Comparison of ENCODE assay signal across 8 cellular contexts in the genomic region with DNA sequence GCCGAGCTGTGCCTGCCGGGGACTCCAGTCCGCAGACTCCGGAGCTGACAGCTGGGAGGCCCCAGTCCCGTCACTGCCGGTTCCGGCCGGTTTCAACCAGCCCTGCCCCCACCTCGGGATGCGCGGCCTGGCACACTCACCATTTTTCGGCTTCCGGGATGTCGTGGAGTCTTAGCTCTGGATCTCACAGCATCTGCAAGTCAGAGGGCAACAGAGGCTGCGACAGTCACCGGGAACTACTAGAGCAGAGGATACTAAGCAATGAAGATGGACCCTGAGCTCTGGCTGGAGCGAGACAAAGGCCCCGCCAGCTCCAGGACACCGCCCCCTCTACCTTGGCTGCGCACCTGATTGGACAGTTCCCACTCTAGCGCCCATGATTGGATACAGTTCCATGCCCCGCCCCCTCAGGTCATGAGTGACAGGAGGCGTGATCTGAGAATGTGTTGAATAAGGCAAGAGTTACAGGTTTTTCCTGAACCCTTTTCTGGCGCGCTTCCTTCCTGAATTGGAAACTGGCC. TPM values are rescaled to one million over a fixed set of nuclear protein-coding genes. Genes with fewer than 3 reads are reported as not detected.
DNase-seq lines count a peak whose midpoint lies in the region; ATAC-seq and TF ChIP-seq lines count a peak whose summit lies in the region.

ZNF682 (minus strand) TSS at position 303 of the 521 bp plus-strand sequence; CDS start at position 143, 160 bp downstream.

- peak within 1 kb of the TSS; percentile 81 for H3K27ac ChIP-seq in GM23248
- peak within 1 kb of the TSS; percentile 62 for H3K27ac ChIP-seq in angular gyrus (ENCODE audit: low read depth, low read length)
- peak within 1 kb of the TSS; percentile 65 to 79 for H3K27ac ChIP-seq in right atrium auricular region
- H3K27ac ChIP-seq in upper lobe of right lung, result peak within 1 kb of the TSS; percentile 87

- no peaks in the 10 kb centered on the region for H3K36me3 ChIP-seq in GM23248 (ENCODE audit: low read depth)
- H3K36me3 ChIP-seq in Loucy (ENCODE audit: insufficient read depth, low read length), result no peaks in the 10 kb centered on the region
- no peaks in the 10 kb centered on the region for H3K36me3 ChIP-seq in right atrium auricular region
- H3K36me3 ChIP-seq in upper lobe of right lung, result no peaks in the 10 kb centered on the region

- no peaks in the 10 kb centered on the region for H3K9me3 Mint-ChIP-seq in progenitor cell of endocrine pancreas (ENCODE audit: low read depth)

- no peaks in the 10 kb centered on the region for H3F3A ChIP-seq in GM23248 (ENCODE audit: insufficient read depth)
- H3F3A ChIP-seq in Loucy (ENCODE audit: low read depth), result no peaks in the 10 kb centered on the region

- H3K79me2 ChIP-seq in GM23248 (ENCODE audit: insufficient read depth) (peaks cover 24% of the 10 kb centered on the region), Loucy (ENCODE audit: insufficient read depth, low read length) (peaks cover 46% of the 10 kb centered on the region)

- in situ Hi-C loops in GM23248 (cut with MboI), result no loop called here

- H3K27me3 ChIP-seq in GM23248 (replicated peaks; ENCODE audit: insufficient read depth) (no peaks in the 10 kb centered on the region), Loucy (ENCODE audit: insufficient read depth, low read length, poor library complexity, severe bottlenecking) (peaks cover 6% of the 10 kb centered on the region), right atrium auricular region (no peaks in the 10 kb centered on the region), upper lobe of right lung (no peaks in the 10 kb centered on the region)

- peak within 1 kb of the TSS; percentile 100 for H3K27ac Mint-ChIP-seq in progenitor cell of endocrine pancreas

- H3K4me1 ChIP-seq in GM23248 (ENCODE audit: insufficient read depth) (0 out of 2 replicates have a peak, but pooled peaks cover 4% of the 10 kb centered on the region), Loucy (ENCODE audit: insufficient read depth, low read length, poor library complexity, severe bottlenecking) (peaks cover 21% of the 10 kb centered on the region), right atrium auricular region (peaks cover 0 to 12% of the 10 kb centered on the region in 2 donors), upper lobe of right lung (peaks cover 5% of the 10 kb centered on the region)

- peak; percentile 100 for ATAC-seq in upper lobe of right lung

- 7 to 9% methylated on average over 24 of the region's 25 CpGs for WGBS in GM23248 (ENCODE audit: low coverage in 1 of 2, low lambda C conversion rate in 2 of 2, missing lambda C conversion rate in 2 of 2), 2 experiments

- peak within 1 kb of the TSS; percentile 91 for H3K4me3 Mint-ChIP-seq in progenitor cell of endocrine pancreas (ENCODE audit: low read depth)

- H3K4me2 ChIP-seq in GM23248 (ENCODE audit: unreplicated experiment) (peak within 1 kb of the TSS; percentile 78), Loucy (ENCODE audit: low read depth, low read length, poor library complexity, severe bottlenecking) (peak within 1 kb of the TSS; percentile 92)

- H4K20me1 ChIP-seq in GM23248 (ENCODE audit: insufficient read depth) (no peaks in the 10 kb centered on the region), Loucy (ENCODE audit: insufficient read depth, low read length, poor library complexity, severe bottlenecking) (peaks cover 14% of the 10 kb centered on the region)

- H3K4me1 Mint-ChIP-seq in progenitor cell of endocrine pancreas (ENCODE audit: low read depth), result peaks cover 16% of the 10 kb centered on the region

- intact Hi-C loops in upper lobe of right lung (cut with DNase I), result no loop called here

- H3K9me3 ChIP-seq in GM23248 (ENCODE audit: low read depth) (no peaks in the 10 kb centered on the region), Loucy (ENCODE audit: insufficient read depth, low read depth, low read length) (no peaks in the 10 kb centered on the region), right atrium auricular region (no peaks in the 10 kb centered on the region), upper lobe of right lung (no peaks in the 10 kb centered on the region)

- no peaks in the 10 kb centered on the region for H3K9me2 ChIP-seq in GM23248 (ENCODE audit: insufficient read depth)
- no peaks in the 10 kb centered on the region for H3K9me2 ChIP-seq in Loucy (replicated peaks; ENCODE audit: low read depth, low read length)

- peak within 1 kb of the TSS; percentile 91 for H3K4me3 ChIP-seq in GM23248
- peak within 1 kb of the TSS; percentile 89 for H3K4me3 ChIP-seq in Loucy (ENCODE audit: low read length, poor library complexity, severe bottlenecking)
- H3K4me3 ChIP-seq in right atrium auricular region, result peak within 1 kb of the TSS; percentile 72 to 86
- peak within 1 kb of the TSS; percentile 95 for H3K4me3 ChIP-seq in upper lobe of right lung

- peak within 1 kb of the TSS; percentile 95 for H3K9ac ChIP-seq in GM23248
- H3K9ac ChIP-seq in Loucy (ENCODE audit: low read depth, low read length, poor library complexity, severe bottlenecking), result peak within 1 kb of the TSS; percentile 86

- TF ChIP-seq CTCF in Loucy (conservative IDR thresholded peaks at IDR 0.05; ENCODE audit: low read length), result no peak
- TF ChIP-seq CTCF in right atrium auricular region (IDR thresholded peaks at IDR 0.05), result no peak
- TF ChIP-seq CTCF in progenitor cell of endocrine pancreas (IDR thresholded peaks at IDR 0.05; ENCODE audit: unreplicated experiment), result no peak
- TF ChIP-seq CTCF in upper lobe of right lung (IDR thresholded peaks at IDR 0.05), result no peak

- peak; percentile 95 for DNase-seq in DMS79 treated with DMSO at 0.1 percent for 48 hours (lab: John Stamatoyannopoulos, UW)
- DNase-seq in GM23248, result peak; percentile 99
- peak; percentile 86 to 95 (median 90) for DNase-seq in T-helper 1 cell
- DNase-seq in right atrium auricular region (ENCODE audit: low spot score), result peak; percentile 97
- DNase-seq in progenitor cell of endocrine pancreas (ENCODE audit: low spot score, unreplicated experiment), result peak; percentile 96
- DNase-seq in upper lobe of right lung, result peak; percentile 95

- H3K36me3 Mint-ChIP-seq in progenitor cell of endocrine pancreas (ENCODE audit: insufficient read depth), result peaks cover 2% of the 10 kb centered on the region

- H3K27me3 Mint-ChIP-seq in progenitor cell of endocrine pancreas, result no peaks in the 10 kb centered on the region

- H2AFZ ChIP-seq in GM23248, result peak within 1 kb of the TSS; percentile 91
- H2AFZ ChIP-seq in Loucy (ENCODE audit: low read length), result peak within 1 kb of the TSS; percentile 76

RNA-seq across cellular contexts. Expression of gene ZNF682, which starts in this region (rescaled TPM):
- total RNA-seq in GM23248 (2014; rRNA removed; shearing (Covaris generic)), result 2.4 and 3.0 TPM in 2 replicates
- polyA plus RNA-seq in GM23248 (2016; fragmentation: Nextera tagmentation; extraction: Ambion mirVana), result 3.8 and 4.9 TPM in 2 replicates
- total RNA-seq in right atrium auricular region (1 to 10 TPM; 1.4 to 4.4 TPM), progenitor cell of endocrine pancreas (20.5 and 22.6 TPM in 2 replicates), upper lobe of right lung (9.6 TPM)

Comparison
In these comparisons a context has a peak if more than half of its experiments do, and no peak if none do; other contexts are left out.
1. Peak in every context shown above with its lines: DNase-seq, ATAC-seq, H3K4me3 ChIP-seq and H3K27ac ChIP-seq.